In genomic region chr2:179020156-179020750, GRCh38 we compare ENCODE assay signal across 9 cellular contexts. TPM values are rescaled to one million over a fixed set of nuclear protein-coding genes. Genes with fewer than 3 reads are reported as not detected.
DNase-seq lines count a peak whose midpoint lies in the region; ATAC-seq and TF ChIP-seq lines count a peak whose summit lies in the region.
"Had no signal": no experiment of that assay in that cellular context is flagged by ENCODE, and none has a peak within 500 bp of the region (broad histone marks: within the 10 kb centered on the region; RNA-seq: fewer than 3 reads in every experiment).

No MANE protein-coding gene starts in this region.

- H3K27me3 ChIP-seq in BE2C (no peaks in the 10 kb centered on the region), hepatocyte (no peaks in the 10 kb centered on the region)

- H3K4me3 ChIP-seq in BE2C (ENCODE audit: low read depth, low read length) (no peak overlapping the region), hepatocyte (no peak overlapping the region)

- WGBS in hepatocyte (ENCODE audit: low lambda C conversion rate, missing lambda C conversion rate) = 47% methylated on average over 3 of the region's 3 CpGs

- H3K79me2 ChIP-seq in hepatocyte = no peaks in the 10 kb centered on the region

- TF ChIP-seq CTCF in BE2C (IDR thresholded peaks at IDR 0.05; ENCODE audit: low read depth, low read length) = peak; percentile 44
- TF ChIP-seq CTCF in hepatocyte (IDR thresholded peaks at IDR 0.05; ENCODE audit: poor library complexity) = peak; percentile 40

- H3K36me3 ChIP-seq in BE2C (no peaks in the 10 kb centered on the region), hepatocyte (replicated peaks; ENCODE audit: insufficient read depth, low read depth) (no peaks in the 10 kb centered on the region)

- H3K9me2 ChIP-seq in hepatocyte (replicated peaks; ENCODE audit: insufficient read depth) = no peaks in the 10 kb centered on the region

- H2AFZ ChIP-seq in hepatocyte = no peak overlapping the region

- H4K20me1 ChIP-seq in hepatocyte (ENCODE audit: insufficient read depth, poor library complexity, severe bottlenecking) = no peaks in the 10 kb centered on the region

- H3K27ac ChIP-seq in hepatocyte = no peak overlapping the region

- no peak overlapping the region for H3K4me2 ChIP-seq in hepatocyte

- peak; percentile 28 for ATAC-seq in GM18520 (IDR thresholded peaks at IDR 0.05; ENCODE audit: unreplicated experiment)
- peak; percentile 52 for ATAC-seq in HG03045 (IDR thresholded peaks at IDR 0.05; ENCODE audit: unreplicated experiment)
- ATAC-seq: left colon had no signal

- H3K4me1 ChIP-seq in BE2C (no peaks in the 10 kb centered on the region), hepatocyte (ENCODE audit: insufficient read depth) (no peaks in the 10 kb centered on the region)

- H3K9me3 ChIP-seq in BE2C (no peaks in the 10 kb centered on the region), hepatocyte (ENCODE audit: low read depth) (no peaks in the 10 kb centered on the region)

- DNase-seq in BE2C = peak; percentile 24
- peak; percentile 95 for DNase-seq in NCI-H2171 (lab: John Stamatoyannopoulos, UW)
- peak; percentile 29 for DNase-seq in activated CD8-positive, alpha-beta memory T cell treated with anti-CD3 and anti-CD28 coated beads, Interleukin-2, amount 50 U/mL, for 4 hours
- peak; percentile 38 for DNase-seq in hepatocyte (ENCODE audit: low spot score)
- peak; percentile 0 for DNase-seq in stimulated activated naive CD4-positive, alpha-beta T cell treated with Interleukin-2 at 50 U/mL for 16 hours (lab: John Stamatoyannopoulos, UW)
- DNase-seq in central memory CD4-positive, alpha-beta T cell = no peak

RNA-seq across cellular contexts. Expression of gene CCDC141, which starts 29.7 kb away (rescaled TPM):
- polyA plus RNA-seq in BE2C (2012; ENCODE audit: insufficient read depth, insufficient read length, low read depth) = 0.06 TPM
- 5.0 and 7.2 TPM in 2 replicates for total RNA-seq in hepatocyte
- polyA plus RNA-seq in hepatocyte = 3.0 and 3.8 TPM in 2 replicates
